Comparison of ENCODE assay signal across 34 cellular contexts in the genomic region with DNA sequence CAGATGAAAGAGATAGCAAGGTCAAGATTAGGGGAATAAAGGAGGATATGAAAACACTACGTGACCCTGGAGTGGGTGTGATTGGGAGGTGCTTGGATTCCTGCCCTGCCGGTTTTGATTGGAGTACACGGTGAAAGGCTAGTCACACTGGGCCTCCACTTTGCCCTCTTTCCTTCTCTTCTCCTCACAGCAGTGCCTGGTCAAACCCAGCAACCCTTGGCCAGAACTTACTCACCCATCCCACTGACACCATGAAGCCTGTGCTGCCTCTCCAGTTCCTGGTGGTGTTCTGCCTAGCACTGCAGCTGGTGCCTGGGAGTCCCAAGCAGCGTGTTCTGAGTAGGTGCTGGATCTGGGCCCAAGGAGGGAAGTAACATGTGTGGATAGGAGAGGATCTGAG. TPM values are rescaled to one million over a fixed set of nuclear protein-coding genes. Genes with fewer than 3 reads are reported as not detected.
"Had no signal": no experiment of that assay in that cellular context is flagged by ENCODE, and none has a peak within 500 bp of the region (broad histone marks: within the 10 kb centered on the region; RNA-seq: fewer than 3 reads in every experiment).

A gene with protein sequence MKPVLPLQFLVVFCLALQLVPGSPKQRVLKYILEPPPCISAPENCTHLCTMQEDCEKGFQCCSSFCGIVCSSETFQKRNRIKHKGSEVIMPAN (plus strand): TSS at position 166 of the 400 bp plus-strand sequence. CDS start 86 bp downstream, at position 252.

- DNase-seq: activated CD4-positive, alpha-beta T cell treated with anti-CD3 and anti-CD28 coated beads for 4 hours; activated CD4-positive, alpha-beta T cell treated with anti-CD3 and anti-CD28 coated beads, Interleukin-2, amount 50 U/mL, for 48 hours; activated CD4-positive, CD25-positive, alpha-beta regulatory T cell; activated CD8-positive, alpha-beta memory T cell treated with anti-CD3 and anti-CD28 coated beads for 24 hours; activated gamma-delta T cell; activated naive CD4-positive, alpha-beta T cell treated with anti-CD3 and anti-CD28 coated beads, Interleukin-2, amount 10 ng/mL, durations not matched to agents 7 days and 5 days; activated naive CD8-positive, alpha-beta T cell treated with anti-CD3 and anti-CD28 coated beads, Interleukin-2, amount 10 ng/mL, durations not matched to agents 7 days and 5 days; dorsolateral prefrontal cortex; effector memory CD4-positive, alpha-beta T cell; gastrocnemius medialis; glutamatergic neuron; left ventricle myocardium inferior; naive thymus-derived CD8-positive, alpha-beta T cell; nucleus accumbens; pancreas; psoas muscle; sigmoid colon; stimulated activated CD4-positive, alpha-beta T cell treated with anti-CD3 and anti-CD28 coated beads, Interleukin-1b, Interleukin-23, amount 100 ng/mL, for 48 hours; stimulated activated CD4-positive, alpha-beta T cell treated with anti-CD3 and anti-CD28 coated beads, Interleukin-4, amount 100 ng/mL, for 4 hours; stimulated activated CD8-positive, alpha-beta memory T cell treated with anti-CD3 and anti-CD28 coated beads, Interleukin-4, amount 100 ng/mL, for 48 hours; stimulated activated naive CD4-positive, alpha-beta T cell had no signal

- H3K4me3 ChIP-seq: ascending aorta, cardiac muscle cell, coronary artery, dorsolateral prefrontal cortex, gastrocnemius medialis, left ventricle myocardium inferior, pancreas, psoas muscle, sigmoid colon, smooth muscle cell, tibial nerve had no signal

- H3K27ac Mint-ChIP-seq: activated naive CD4-positive, alpha-beta T cell treated with anti-CD3 and anti-CD28 coated beads, Interleukin-2, amount 10 ng/mL, durations not matched to agents 7 days and 5 days; activated naive CD8-positive, alpha-beta T cell treated with anti-CD3 and anti-CD28 coated beads, Interleukin-2, amount 10 ng/mL, durations not matched to agents 7 days and 5 days; brain; naive thymus-derived CD8-positive, alpha-beta T cell had no signal

- H3K27ac ChIP-seq: ascending aorta, cardiac muscle cell, coronary artery, dorsolateral prefrontal cortex, gastrocnemius medialis, left ventricle myocardium inferior, pancreas, psoas muscle, sigmoid colon, tibial nerve had no signal

- H3K27me3 ChIP-seq: ascending aorta, cardiac muscle cell, gastrocnemius medialis, pancreas, sigmoid colon, tibial nerve had no signal

- H3K4me3 Mint-ChIP-seq: activated naive CD4-positive, alpha-beta T cell treated with anti-CD3 and anti-CD28 coated beads, Interleukin-2, amount 10 ng/mL, durations not matched to agents 7 days and 5 days; activated naive CD8-positive, alpha-beta T cell treated with anti-CD3 and anti-CD28 coated beads, Interleukin-2, amount 10 ng/mL, durations not matched to agents 7 days and 5 days; brain; naive thymus-derived CD8-positive, alpha-beta T cell; neural crest cell had no signal

- H3K36me3 Mint-ChIP-seq: activated naive CD4-positive, alpha-beta T cell treated with anti-CD3 and anti-CD28 coated beads, Interleukin-2, amount 10 ng/mL, durations not matched to agents 7 days and 5 days; activated naive CD8-positive, alpha-beta T cell treated with anti-CD3 and anti-CD28 coated beads, Interleukin-2, amount 10 ng/mL, durations not matched to agents 7 days and 5 days; brain; naive thymus-derived CD8-positive, alpha-beta T cell had no signal

- H3K9me3 Mint-ChIP-seq: activated naive CD4-positive, alpha-beta T cell treated with anti-CD3 and anti-CD28 coated beads, Interleukin-2, amount 10 ng/mL, durations not matched to agents 7 days and 5 days; brain; naive thymus-derived CD8-positive, alpha-beta T cell had no signal

- H3K9me3 ChIP-seq: ascending aorta, gastrocnemius medialis, left ventricle myocardium inferior, pancreas, psoas muscle, sigmoid colon, tibial nerve had no signal

- H3K4me1 ChIP-seq: ascending aorta, gastrocnemius medialis, left ventricle myocardium inferior, pancreas, psoas muscle, sigmoid colon, tibial nerve had no signal

- H3K4me1 Mint-ChIP-seq: activated naive CD4-positive, alpha-beta T cell treated with anti-CD3 and anti-CD28 coated beads, Interleukin-2, amount 10 ng/mL, durations not matched to agents 7 days and 5 days; activated naive CD8-positive, alpha-beta T cell treated with anti-CD3 and anti-CD28 coated beads, Interleukin-2, amount 10 ng/mL, durations not matched to agents 7 days and 5 days; brain; naive thymus-derived CD8-positive, alpha-beta T cell; neural crest cell had no signal

- FAIRE-seq: islet of Langerhans, pancreas had no signal

- H3K36me3 ChIP-seq: ascending aorta, cardiac muscle cell, gastrocnemius medialis, left ventricle myocardium inferior, pancreas, sigmoid colon, tibial nerve had no signal

- ATAC-seq: gastrocnemius medialis; naive thymus-derived CD8-positive, alpha-beta T cell; pancreas; psoas muscle had no signal

RNA-seq across cellular contexts. Expression of the gene that starts here (rescaled TPM):
- total RNA-seq: activated naive CD8-positive, alpha-beta T cell treated with anti-CD3 and anti-CD28 coated beads, Interleukin-2, amount 10 ng/mL, durations not matched to agents 7 days and 5 days; ascending aorta; cardiac muscle cell; cerebellum; epithelial cell of proximal tubule; gastrocnemius medialis; left ventricle myocardium inferior; lung microvascular endothelial cell; naive thymus-derived CD8-positive, alpha-beta T cell; neural crest cell; pancreas; psoas muscle; sigmoid colon; smooth muscle cell; T-helper 1 cell treated with Interleukin-12 subunit alpha and Interleukin-12 subunit beta and Interleukin-4 antibody, amounts not matched to agents 30 ng/mL and 1 ng/mL, for 36 hours; temporal lobe; tibial nerve had no signal
- polyA plus RNA-seq: cardiac muscle cell; naive thymus-derived CD8-positive, alpha-beta T cell; pancreas; psoas muscle; sigmoid colon; smooth muscle cell had no signal
